In the genomic region with DNA sequence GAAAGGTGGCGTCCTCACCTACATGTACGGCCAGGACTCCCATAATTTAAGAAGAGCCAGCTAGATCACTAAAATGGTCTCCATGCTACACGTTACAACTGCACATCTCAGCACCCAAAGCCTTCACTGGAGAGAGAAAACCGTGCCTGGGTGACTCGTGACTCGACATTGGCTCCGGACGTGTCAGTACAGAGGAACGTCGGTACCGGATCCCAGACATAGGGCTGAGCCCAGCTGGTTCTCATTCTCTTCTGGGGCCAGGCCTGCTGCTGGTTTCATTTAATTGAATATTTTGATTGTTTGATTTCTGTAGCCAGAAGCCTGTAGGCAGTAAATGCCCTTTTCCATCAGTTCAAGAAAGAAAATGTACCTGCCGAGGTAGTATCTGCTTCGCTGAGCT, we compare ENCODE assay signal across 8 cellular contexts.
DNase-seq lines count a peak whose midpoint lies in the region; ATAC-seq, FAIRE-seq and TF ChIP-seq lines count a peak whose summit lies in the region.

No MANE protein-coding gene starts in this region.

- H3K27me3 ChIP-seq in heart left ventricle (no peaks in the 10 kb centered on the region), uterus (no peaks in the 10 kb centered on the region)

- ATAC-seq in heart left ventricle, result peak; percentile 25 to 76 (median 40)

- FAIRE-seq in RCC 7860 (lab: Jason Lieb, UNC), result no peak

- H3K4me3 Mint-ChIP-seq in activated naive CD4-positive, alpha-beta T cell treated with anti-CD3 and anti-CD28 coated beads for 36 hours, result no peak overlapping the region

- intact Hi-C loops in activated naive CD4-positive, alpha-beta T cell treated with anti-CD3 and anti-CD28 coated beads for 36 hours (cut with micrococcal nuclease), result loop anchor here (1.0 to 10.0 kb wide), 13 partner anchors 38 to 1644 kb away; a partner anchor contains a TSS
- intact Hi-C loops in heart left ventricle (cut with DNase I) (loop anchor here (1.0 to 10.0 kb wide), 19 partner anchors 280 to 1580 kb away; a partner anchor contains a TSS), uterus (cut with DNase I; ENCODE audit: low total_unique reads) (no loop called here)

- H3K4me1 Mint-ChIP-seq in activated naive CD4-positive, alpha-beta T cell treated with anti-CD3 and anti-CD28 coated beads for 36 hours (ENCODE audit: low read depth), result peaks cover 18% of the 10 kb centered on the region

- 28 to 44% (median 30%) methylated on average over 13 of the region's 13 CpGs for WGBS in heart left ventricle, 4 donors

- peak; percentile 10 for DNase-seq in activated naive CD4-positive, alpha-beta T cell treated with anti-CD3 and anti-CD28 coated beads for 36 hours
- no peak for DNase-seq in activated naive CD4-positive, alpha-beta T cell treated with anti-CD3 and anti-CD28 coated beads, Interleukin-2, amount 50 U/mL, for 16 hours
- DNase-seq in RCC 7860 (ENCODE audit: low spot score) (peak; percentile 18), heart left ventricle (peak in 2 of 5 donors; percentile 46 to 47), uterus (peak; percentile 22 to 29), DMS153 treated with DMSO at 0.1 percent for 48 hours (lab: John Stamatoyannopoulos, UW; ENCODE audit: unreplicated experiment) (no peak), superior temporal gyrus (ENCODE audit: extremely low spot score) (no peak), SW 1271 (lab: John Stamatoyannopoulos, UW) (no peak)

- no peaks in the 10 kb centered on the region for H3K36me3 Mint-ChIP-seq in activated naive CD4-positive, alpha-beta T cell treated with anti-CD3 and anti-CD28 coated beads for 36 hours (ENCODE audit: low read depth)

- peak overlapping the region; percentile 8 for H3K27ac Mint-ChIP-seq in activated naive CD4-positive, alpha-beta T cell treated with anti-CD3 and anti-CD28 coated beads for 36 hours

- TF ChIP-seq POLR2A in heart left ventricle (IDR thresholded peaks at IDR 0.05) (no peak), uterus (IDR thresholded peaks at IDR 0.05) (no peak)

- CTCF ChIA-PET in activated naive CD4-positive, alpha-beta T cell treated with anti-CD3 and anti-CD28 coated beads for 36 hours (lab: Charles Lee), result interaction anchor here (0.6 to 4.6 kb wide), 40 partner anchors 8 to 1020 kb away, joined by 3 to 80 read pairs (median 4); no protein-coding TSS in a partner anchor

- H3K27ac ChIP-seq in heart left ventricle (peak overlapping the region in 3 of 12 donors; percentile 5 to 30 (median 22)), uterus (no peak overlapping the region)

- H3K4me3 ChIP-seq in heart left ventricle (peak overlapping the region in 6 of 12 donors; percentile 0 to 27 (median 14)), uterus (no peak overlapping the region)

- TF ChIP-seq CTCF in heart left ventricle (IDR thresholded peaks at IDR 0.05) (no peak), uterus (IDR thresholded peaks at IDR 0.05) (no peak)

- H3K9me3 Mint-ChIP-seq in activated naive CD4-positive, alpha-beta T cell treated with anti-CD3 and anti-CD28 coated beads for 36 hours, result peaks cover 10% of the 10 kb centered on the region

- no peaks in the 10 kb centered on the region for H3K27me3 Mint-ChIP-seq in activated naive CD4-positive, alpha-beta T cell treated with anti-CD3 and anti-CD28 coated beads for 36 hours (ENCODE audit: low read depth)

- H3K9me3 ChIP-seq in heart left ventricle (peaks cover 0 to 20% (median 9%) of the 10 kb centered on the region in 12 donors), uterus (no peaks in the 10 kb centered on the region)

- no peaks in the 10 kb centered on the region for H3K36me3 ChIP-seq in heart left ventricle
- no peaks in the 10 kb centered on the region for H3K36me3 ChIP-seq in uterus

- H3K4me1 ChIP-seq in heart left ventricle (peaks cover 0 to 12% (median 5%) of the 10 kb centered on the region in 12 donors), uterus (no peaks in the 10 kb centered on the region)

Comparison
In these comparisons a context has a peak if more than half of its experiments do, and no peak if none do; other contexts are left out.
1. DNase-seq: peak in activated naive CD4-positive, alpha-beta T cell treated with anti-CD3 and anti-CD28 coated beads for 36 hours (single experiment), RCC 7860 (single experiment) and uterus (2 of 2); none in activated naive CD4-positive, alpha-beta T cell treated with anti-CD3 and anti-CD28 coated beads, Interleukin-2, amount 50 U/mL, for 16 hours (single experiment), DMS153 treated with DMSO at 0.1 percent for 48 hours (single experiment), superior temporal gyrus (single experiment) and SW 1271 (0 of 2).